Comparison of ENCODE assay signal across 21 cellular contexts in genomic region chr1:60762176-60762575, GRCh38.
DNase-seq lines count a peak whose midpoint lies in the region; FAIRE-seq and TF ChIP-seq lines count a peak whose summit lies in the region.
"Had no signal": no experiment of that assay in that cellular context is flagged by ENCODE, and none has a peak within 500 bp of the region (broad histone marks: within the 10 kb centered on the region; RNA-seq: fewer than 3 reads in every experiment).

No MANE protein-coding gene starts in this region.

- no peaks in the 10 kb centered on the region for H3K79me2 ChIP-seq in endothelial cell of umbilical vein (ENCODE audit: control insufficient read depth, insufficient read depth, low read length)

- peak; percentile 64 for DNase-seq in MCF 10A (ENCODE audit: unreplicated experiment)
- no peak for DNase-seq in breast epithelium (ENCODE audit: low spot score in 2 of 2)
- peak; percentile 83 for DNase-seq in endothelial cell of umbilical vein (ENCODE audit: low read depth, low spot score)
- peak; percentile 28 for DNase-seq in left kidney (ENCODE audit: low read depth, low spot score)
- DNase-seq in smooth muscle cell of the brain vasculature (ENCODE audit: low read depth, low spot score) = peak; percentile 58
- DNase-seq in NCI-H2107 treated with DMSO at 0.1 percent for 48 hours (lab: John Stamatoyannopoulos, UW; ENCODE audit: unreplicated experiment) = no peak
- no peak for DNase-seq in activated CD4-positive, CD25-positive, alpha-beta regulatory T cell treated with anti-CD3 and anti-CD28 coated beads, Interleukin-2, amount 50 U/mL, for 72 hours
- no peak for DNase-seq in AG20443 (ENCODE audit: low spot score)
- DNase-seq: 8988T; activated B cell treated with CpG ODN at 0.5 μM for 24 hours; activated CD8-positive, alpha-beta T cell treated with anti-CD3 and anti-CD28 coated beads for 36 hours; activated naive CD4-positive, alpha-beta T cell treated with anti-CD3 and anti-CD28 coated beads, Interleukin-2, amount 50 U/mL, for 16 hours; activated T-cell treated with anti-CD3 and anti-CD28 coated beads, Interleukin-2, amount 50 U/mL, for 24 hours; Calu3; effector memory CD4-positive, alpha-beta T cell; NCI-H1930; NCI-H510A treated with DMSO at 0.1 percent for 48 hours had no signal

- TF ChIP-seq CTCF in MCF 10A (IDR thresholded peaks at IDR 0.05; ENCODE audit: unreplicated experiment) (no peak), breast epithelium (IDR thresholded peaks at IDR 0.05) (no peak), endothelial cell of umbilical vein (IDR thresholded peaks at IDR 0.05; ENCODE audit: extremely low read depth in 1 of 2, insufficient read depth in 1 of 2, low read depth in 1 of 2, low read length in 2 of 2) (no peak)

- H3K4me1 ChIP-seq in breast epithelium (no peaks in the 10 kb centered on the region), endothelial cell of umbilical vein (ENCODE audit: control insufficient read depth, extremely low read depth, insufficient read depth, low read length) (peaks cover 13% of the 10 kb centered on the region)
- H3K4me1 ChIP-seq: BLaER1, HAP-1 had no signal

- peaks cover 4% of the 10 kb centered on the region for H3K4me1 Mint-ChIP-seq in MCF 10A (ENCODE audit: insufficient read depth, unreplicated experiment)
- H3K4me1 Mint-ChIP-seq: activated B cell treated with CpG ODN at 0.5 μM for 24 hours had no signal

- H3K9me3 ChIP-seq in breast epithelium (no peaks in the 10 kb centered on the region), endothelial cell of umbilical vein (replicated peaks; ENCODE audit: control insufficient read depth, insufficient read depth, low read length) (no peaks in the 10 kb centered on the region)
- H3K9me3 ChIP-seq: BLaER1, HAP-1 had no signal

- no peaks in the 10 kb centered on the region for H3K36me3 Mint-ChIP-seq in MCF 10A (ENCODE audit: insufficient read depth, unreplicated experiment)

- H3K4me3 ChIP-seq in breast epithelium = no peak overlapping the region
- H3K4me3 ChIP-seq in endothelial cell of umbilical vein (replicated peaks in 1 of 3; ENCODE audit: insufficient read depth in 1 of 3, low read depth in 1 of 3, low read length in 3 of 3) = no peak overlapping the region
- H3K4me3 ChIP-seq: BLaER1, cardiac muscle cell, HAP-1 had no signal

- no peak overlapping the region for H3K4me3 Mint-ChIP-seq in MCF 10A (ENCODE audit: unreplicated experiment)
- H3K4me3 Mint-ChIP-seq: activated B cell treated with CpG ODN at 0.5 μM for 24 hours; activated CD8-positive, alpha-beta T cell treated with anti-CD3 and anti-CD28 coated beads for 36 hours; activated T-cell treated with anti-CD3 and anti-CD28 coated beads, Interleukin-2, amount 50 U/mL, for 24 hours had no signal

- H3K27ac ChIP-seq in breast epithelium (no peak overlapping the region), endothelial cell of umbilical vein (ENCODE audit: insufficient read depth, low read depth, low read length) (no peak overlapping the region)
- H3K27ac ChIP-seq: BLaER1, cardiac muscle cell had no signal

- FAIRE-seq in endothelial cell of umbilical vein (lab: Jason Lieb, UNC) = peak; percentile 87
- FAIRE-seq: frontal cortex had no signal

- dilution Hi-C loops in endothelial cell of umbilical vein (cut with MboI; ENCODE audit: extremely low pct_ligation_motif_present, low sequenced_read_pairs) = no loop called here

- TF ChIP-seq POLR2A in breast epithelium (IDR thresholded peaks at IDR 0.05) (no peak), endothelial cell of umbilical vein (IDR thresholded peaks at IDR 0.05; ENCODE audit: low read depth, low read length) (no peak)

- no peak overlapping the region for H3K27ac Mint-ChIP-seq in MCF 10A (ENCODE audit: low read depth, unreplicated experiment)
- H3K27ac Mint-ChIP-seq: activated B cell treated with CpG ODN at 0.5 μM for 24 hours; activated CD8-positive, alpha-beta T cell treated with anti-CD3 and anti-CD28 coated beads for 36 hours; activated T-cell treated with anti-CD3 and anti-CD28 coated beads, Interleukin-2, amount 50 U/mL, for 24 hours had no signal

- H3K27me3 ChIP-seq in breast epithelium = no peaks in the 10 kb centered on the region
- H3K27me3 ChIP-seq in endothelial cell of umbilical vein (ENCODE audit: control insufficient read depth in 2 of 2, insufficient read depth in 2 of 2, low read length in 2 of 2) = no peaks in the 10 kb centered on the region
- H3K27me3 ChIP-seq: BLaER1, cardiac muscle cell had no signal

- no peaks in the 10 kb centered on the region for H4K20me1 ChIP-seq in endothelial cell of umbilical vein (replicated peaks; ENCODE audit: control insufficient read depth, extremely low read depth, insufficient read depth, low read length)
- H4K20me1 ChIP-seq: BLaER1 had no signal

- peaks cover 23% of the 10 kb centered on the region for H3K27me3 Mint-ChIP-seq in MCF 10A (ENCODE audit: insufficient read depth, unreplicated experiment)
- H3K27me3 Mint-ChIP-seq: activated B cell treated with CpG ODN at 0.5 μM for 24 hours; activated CD8-positive, alpha-beta T cell treated with anti-CD3 and anti-CD28 coated beads for 36 hours; activated T-cell treated with anti-CD3 and anti-CD28 coated beads, Interleukin-2, amount 50 U/mL, for 24 hours had no signal

- CTCF ChIA-PET in MCF 10A (lab: Yijun Ruan, JAX) (interaction anchor here (0.8 kb wide), 1 partner anchor 786 kb away, joined by 3 read pairs; no protein-coding TSS in a partner anchor), endothelial cell of umbilical vein (lab: Charles Lee) (interaction anchor here (1.2 kb wide), 1 partner anchor 481 kb away, joined by 9 read pairs; no protein-coding TSS in a partner anchor)

- H2AFZ ChIP-seq in endothelial cell of umbilical vein (ENCODE audit: low read depth, low read length) = no peak overlapping the region

- H3K36me3 ChIP-seq in breast epithelium (no peaks in the 10 kb centered on the region), endothelial cell of umbilical vein (ENCODE audit: control insufficient read depth in 2 of 2, extremely low read depth in 1 of 2, insufficient read depth in 2 of 2, low read length in 2 of 2) (no peaks in the 10 kb centered on the region)
- H3K36me3 ChIP-seq: BLaER1, cardiac muscle cell, HAP-1 had no signal

- BruUV-seq in MCF 10A (replicated peaks; lab: Mats Ljungman, UMichigan) (no TSS peak), endothelial cell of umbilical vein (replicated peaks; lab: Mats Ljungman, UMichigan) (no TSS peak)

- no peak overlapping the region for H3K9ac ChIP-seq in endothelial cell of umbilical vein (replicated peaks; ENCODE audit: extremely low read depth, insufficient read depth, low read length)
- H3K9ac ChIP-seq: BLaER1 had no signal

- POLR2A ChIA-PET in MCF 10A (lab: Yijun Ruan, JAX) (no interaction called here), endothelial cell of umbilical vein (lab: Charles Lee) (no interaction called here)

- H3K9me3 Mint-ChIP-seq in MCF 10A (ENCODE audit: unreplicated experiment) = no peaks in the 10 kb centered on the region
- H3K9me3 Mint-ChIP-seq: activated B cell treated with CpG ODN at 0.5 μM for 24 hours; activated T-cell treated with anti-CD3 and anti-CD28 coated beads, Interleukin-2, amount 50 U/mL, for 24 hours had no signal

- intact Hi-C loops in MCF 10A (cut with micrococcal nuclease) (no loop called here), breast epithelium (cut with DNase I; ENCODE audit: low total_unique reads) (no loop called here), endothelial cell of umbilical vein (cut with micrococcal nuclease) (loop anchor here (5.0 to 10.0 kb wide), 4 partner anchors 140 to 283 kb away; no protein-coding TSS in a partner anchor)

- H3K4me2 ChIP-seq in endothelial cell of umbilical vein (ENCODE audit: insufficient read depth, low read length) = peak overlapping the region; percentile 14
- H3K4me2 ChIP-seq: BLaER1 had no signal

- H3K9me1 ChIP-seq in endothelial cell of umbilical vein (replicated peaks; ENCODE audit: control insufficient read depth, extremely low read depth, insufficient read depth, low read length) = no peaks in the 10 kb centered on the region

TF ChIP-seq in endothelial cell of umbilical vein, 7 proteins besides CTCF, POLR2A, EP300 and RAD21:
- TF ChIP-seq MYC (IDR thresholded peaks at IDR 0.05; ENCODE audit: low read depth, low read length) (no peak), MAX (IDR thresholded peaks at IDR 0.05; ENCODE audit: insufficient read depth, insufficient read length) (no peak), JUN (IDR thresholded peaks at IDR 0.05; ENCODE audit: borderline replicate concordance, insufficient read depth, insufficient read length, low read depth) (peak; percentile 39), GATA2 (IDR thresholded peaks at IDR 0.05; ENCODE audit: insufficient read depth, insufficient read length, low read depth, low read length) (peak; percentile 11), EZH2 (IDR thresholded peaks at IDR 0.05; ENCODE audit: borderline replicate concordance, low read depth, low read length, severe bottlenecking) (no peak), POLR2AphosphoS5 (IDR thresholded peaks at IDR 0.05; ENCODE audit: insufficient read depth, low read depth, low read length) (no peak), FOS (IDR thresholded peaks at IDR 0.05; ENCODE audit: borderline replicate concordance, insufficient read depth, low read length) (peak; percentile 31)

Comparison
In these comparisons a context has a peak if more than half of its experiments do, and no peak if none do; other contexts are left out.
1. DNase-seq: peak in MCF 10A (single experiment), endothelial cell of umbilical vein (single experiment), left kidney (single experiment) and smooth muscle cell of the brain vasculature (single experiment); none in breast epithelium (0 of 2), NCI-H2107 treated with DMSO at 0.1 percent for 48 hours (single experiment), activated CD4-positive, CD25-positive, alpha-beta regulatory T cell treated with anti-CD3 and anti-CD28 coated beads, Interleukin-2, amount 50 U/mL, for 72 hours (single experiment) and AG20443 (single experiment).